18 cellular contexts compared by ENCODE assay signal in the genomic region with DNA sequence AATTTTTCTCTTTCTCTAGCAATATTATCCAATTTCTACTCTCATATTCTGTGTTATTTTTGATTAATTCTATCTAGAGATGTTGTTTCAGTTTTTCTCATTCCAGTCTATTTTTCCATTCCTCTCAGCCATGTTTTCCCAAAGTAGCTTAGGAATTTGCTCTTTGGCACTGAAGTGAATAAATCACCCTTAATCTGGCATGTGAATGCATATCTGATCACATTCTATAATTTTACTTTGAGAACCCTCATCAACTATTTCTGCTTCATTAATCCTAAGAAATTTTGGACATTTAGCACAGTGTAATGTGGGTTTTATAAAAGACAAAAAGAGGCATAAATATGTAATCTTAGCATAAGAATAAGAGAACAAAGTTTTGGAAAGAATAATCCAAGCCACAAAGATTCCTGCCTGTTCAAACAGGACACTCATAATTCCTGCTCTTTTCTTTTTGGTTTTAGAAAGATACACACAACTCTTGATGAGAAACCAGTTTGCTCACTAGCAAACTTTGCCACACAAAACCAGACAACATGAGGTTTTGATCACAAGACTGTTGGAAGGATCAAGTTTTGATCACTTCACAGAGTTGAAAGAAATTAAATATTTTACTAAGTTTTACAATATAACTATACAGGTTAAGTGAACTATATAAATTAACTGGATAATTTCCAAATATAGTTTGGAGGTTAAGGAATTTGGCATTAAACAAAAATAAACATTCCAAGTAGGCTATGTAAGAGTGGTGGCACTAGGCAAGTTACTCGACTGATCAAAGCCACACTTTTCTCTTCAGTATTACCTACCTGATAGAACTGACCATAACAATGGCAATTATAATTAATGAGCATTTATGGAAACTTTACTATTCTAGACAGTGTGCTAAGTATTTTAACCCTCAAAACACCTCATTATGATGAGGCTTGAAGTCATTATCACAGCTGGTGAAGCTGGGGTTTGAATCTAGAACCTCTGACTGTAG.
"Had no signal": no experiment of that assay in that cellular context is flagged by ENCODE, and none has a peak within 500 bp of the region (broad histone marks: within the 10 kb centered on the region; RNA-seq: fewer than 3 reads in every experiment).

No MANE protein-coding gene starts in this region.

- ATAC-seq: activated naive CD8-positive, alpha-beta T cell treated with anti-CD3 and anti-CD28 coated beads, Interleukin-2, amount 50 U/mL, for 24 hours; activated T-helper 17 cell treated with anti-CD3 and anti-CD28 coated beads, Interleukin-2, amount 50 U/mL, for 72 hours; body of pancreas; gastroesophageal sphincter; left lung; natural killer cell; stimulated activated naive CD8-positive, alpha-beta T cell treated with anti-CD3 and anti-CD28 coated beads, Interleukin-15, Interleukin-2, amounts not matched to agents 100 U/mL and 50 U/mL, for 24 hours had no signal

- H3K4me3 Mint-ChIP-seq: activated naive CD4-positive, alpha-beta T cell treated with anti-CD3 and anti-CD28 coated beads for 36 hours; activated naive CD8-positive, alpha-beta T cell treated with anti-CD3 and anti-CD28 coated beads, Interleukin-2, amount 50 U/mL, for 24 hours; activated T-helper 17 cell treated with anti-CD3 and anti-CD28 coated beads, Interleukin-2, amount 50 U/mL, for 72 hours; natural killer cell had no signal

- H3K4me2 ChIP-seq: smooth muscle cell had no signal

- H3K27me3 Mint-ChIP-seq: activated naive CD8-positive, alpha-beta T cell treated with anti-CD3 and anti-CD28 coated beads, Interleukin-2, amount 50 U/mL, for 24 hours; activated T-helper 17 cell treated with anti-CD3 and anti-CD28 coated beads, Interleukin-2, amount 50 U/mL, for 72 hours had no signal

- H3K9me3 ChIP-seq: body of pancreas, gastroesophageal sphincter, left lung, right atrium auricular region, testis had no signal

- H3K36me3 ChIP-seq: gastroesophageal sphincter, left lung, right atrium auricular region had no signal

- H3K27ac Mint-ChIP-seq: activated naive CD4-positive, alpha-beta T cell treated with anti-CD3 and anti-CD28 coated beads for 36 hours; activated naive CD8-positive, alpha-beta T cell treated with anti-CD3 and anti-CD28 coated beads, Interleukin-2, amount 50 U/mL, for 24 hours; activated T-helper 17 cell treated with anti-CD3 and anti-CD28 coated beads, Interleukin-2, amount 50 U/mL, for 72 hours; natural killer cell had no signal

- H3K9me3 Mint-ChIP-seq: activated naive CD4-positive, alpha-beta T cell treated with anti-CD3 and anti-CD28 coated beads for 36 hours; activated naive CD8-positive, alpha-beta T cell treated with anti-CD3 and anti-CD28 coated beads, Interleukin-2, amount 50 U/mL, for 24 hours; activated T-helper 17 cell treated with anti-CD3 and anti-CD28 coated beads, Interleukin-2, amount 50 U/mL, for 72 hours; natural killer cell had no signal

- H3K27me3 ChIP-seq: body of pancreas, gastroesophageal sphincter, left lung, right atrium auricular region, testis had no signal

- H3K36me3 Mint-ChIP-seq: natural killer cell had no signal

- H3K4me3 ChIP-seq: body of pancreas, gastroesophageal sphincter, left lung, right atrium auricular region, smooth muscle cell, testis had no signal

- H3K4me1 ChIP-seq: gastroesophageal sphincter, left lung, right atrium auricular region, testis had no signal

- H3K4me1 Mint-ChIP-seq: activated naive CD8-positive, alpha-beta T cell treated with anti-CD3 and anti-CD28 coated beads, Interleukin-2, amount 50 U/mL, for 24 hours; activated T-helper 17 cell treated with anti-CD3 and anti-CD28 coated beads, Interleukin-2, amount 50 U/mL, for 72 hours; natural killer cell had no signal

- DNase-seq: activated CD4-positive, alpha-beta T cell treated with anti-CD3 and anti-CD28 coated beads for 1 hour; activated CD4-positive, alpha-beta T cell treated with anti-CD3 and anti-CD28 coated beads, Interleukin-2, amount 50 U/mL, for 4 hours; activated naive CD4-positive, alpha-beta T cell treated with anti-CD3 and anti-CD28 coated beads for 36 hours; activated naive CD8-positive, alpha-beta T cell treated with anti-CD3 and anti-CD28 coated beads, Interleukin-2, amount 50 U/mL, for 24 hours; body of pancreas; central memory CD4-positive, alpha-beta T cell; cortex of kidney; effector CD4-positive, alpha-beta T cell; left lung; mesendoderm; natural killer cell; stimulated activated naive CD8-positive, alpha-beta T cell treated with anti-CD3 and anti-CD28 coated beads, Interleukin-15, Interleukin-2, amounts not matched to agents 100 U/mL and 50 U/mL, for 24 hours; T-helper 9 cell; testis had no signal

- H3K27ac ChIP-seq: body of pancreas, gastroesophageal sphincter, left lung, right atrium auricular region, testis had no signal
